ENCODE assay signal across 18 cellular contexts in genomic region chr10:3719024-3719843, GRCh38.
DNase-seq lines count a peak whose midpoint lies in the region; ATAC-seq, FAIRE-seq and TF ChIP-seq lines count a peak whose summit lies in the region.
"Had no signal": no experiment of that assay in that cellular context is flagged by ENCODE, and none has a peak within 500 bp of the region (broad histone marks: within the 10 kb centered on the region; RNA-seq: fewer than 3 reads in every experiment).

No MANE protein-coding gene starts in this region.

- H2AFZ ChIP-seq in mammary epithelial cell (ENCODE audit: low read depth, low read length), result no peak overlapping the region

- H3K9ac ChIP-seq in mammary epithelial cell (ENCODE audit: insufficient read depth, low read length) (no peak overlapping the region), kidney (ENCODE audit: low read length in 2 of 2) (no peak overlapping the region)

- WGBS in mammary epithelial cell (ENCODE audit: low coverage, missing lambda C conversion rate), result 77% methylated on average over 15 of the region's 17 CpGs

- TF ChIP-seq CTCF in MCF 10A (IDR thresholded peaks at IDR 0.05; ENCODE audit: unreplicated experiment) (no peak), mammary epithelial cell (conservative IDR thresholded peaks at IDR 0.05 in 1 of 2, IDR thresholded peaks at IDR 0.05 in 1 of 2; ENCODE audit: extremely low read depth in 1 of 2, insufficient read depth in 1 of 2, low read depth in 1 of 2, low read length in 2 of 2) (no peak), kidney (IDR thresholded peaks at IDR 0.05; ENCODE audit: borderline replicate concordance, extremely low read depth, insufficient read depth) (no peak), gastrocnemius medialis (IDR thresholded peaks at IDR 0.05 in 4 of 5, conservative IDR thresholded peaks at IDR 0.05 in 1 of 5) (no peak)

- H3K27ac ChIP-seq in mammary epithelial cell (ENCODE audit: insufficient read depth, low read depth, low read length) (no peak overlapping the region), kidney (ENCODE audit: low read depth in 2 of 2, low read length in 2 of 2) (no peak overlapping the region), gastrocnemius medialis (peak overlapping the region; percentile 41 to 86 (median 68))

- no peaks in the 10 kb centered on the region for H3K9me3 ChIP-seq in mammary epithelial cell (replicated peaks; ENCODE audit: insufficient read depth, low read length)
- no peaks in the 10 kb centered on the region for H3K9me3 ChIP-seq in kidney (ENCODE audit: control insufficient read depth in 1 of 2, low read length in 2 of 2)
- H3K9me3 ChIP-seq in gastrocnemius medialis, result no peaks in the 10 kb centered on the region

- H3K27me3 ChIP-seq in mammary epithelial cell (ENCODE audit: insufficient read depth, low read length) (no peaks in the 10 kb centered on the region), gastrocnemius medialis (no peaks in the 10 kb centered on the region)

- no peak overlapping the region for H3K4me2 ChIP-seq in mammary epithelial cell (ENCODE audit: insufficient read depth, low read depth, low read length)

- no peaks in the 10 kb centered on the region for H4K20me1 ChIP-seq in mammary epithelial cell (ENCODE audit: insufficient read depth, low read length)

- ATAC-seq in gastrocnemius medialis (peak in 1 of 2 donors; percentile 15), HG03565 (IDR thresholded peaks at IDR 0.05; ENCODE audit: unreplicated experiment) (no peak)
- ATAC-seq: HCT116 had no signal

- in situ Hi-C loops in mammary epithelial cell (cut with MboI; ENCODE audit: low sequenced_read_pairs in 2 of 2) (no loop called here), gastrocnemius medialis (cut with MboI; ENCODE audit: low sequenced_read_pairs in 4 of 4) (no loop called here)

- dilution Hi-C loops in mammary epithelial cell (cut with HindIII; ENCODE audit: low sequenced_read_pairs), result no loop called here

- intact Hi-C loops in MCF 10A (cut with micrococcal nuclease), result no loop called here
- intact Hi-C loops in mammary epithelial cell (cut with micrococcal nuclease), result no loop called here
- intact Hi-C loops in activated T-helper 1 cell treated with anti-CD3 and anti-CD28 coated beads, Interleukin-12 subunit alpha, Interleukin-12 subunit beta, Interleukin-2, Interleukin-4 antibody, amounts not matched to agents 30 ng/mL and 10 ng/mL and 1 ng/mL, durations not matched to agents 14 hours and 24 hours and 36 hours (cut with micrococcal nuclease), result no loop called here
- intact Hi-C loops in kidney (cut with DNase I), result no loop called here
- intact Hi-C loops in gastrocnemius medialis (cut with DNase I; ENCODE audit: low total_unique reads), result loop anchor here (10.0 kb wide), 1 partner anchor 154 kb away; no protein-coding TSS in a partner anchor
- intact Hi-C loops in cardiac septum (cut with DNase I), result no loop called here

- BruUV-seq in MCF 10A (replicated peaks; lab: Mats Ljungman, UMichigan) (no TSS peak), mammary epithelial cell (replicated peaks; lab: Mats Ljungman, UMichigan) (no TSS peak)

- no peak for TF ChIP-seq POLR2A in gastrocnemius medialis (IDR thresholded peaks at IDR 0.05)

- peak overlapping the region; percentile 9 for H3K27ac Mint-ChIP-seq in MCF 10A (ENCODE audit: low read depth, unreplicated experiment)
- H3K27ac Mint-ChIP-seq in activated T-helper 1 cell treated with anti-CD3 and anti-CD28 coated beads, Interleukin-12 subunit alpha, Interleukin-12 subunit beta, Interleukin-2, Interleukin-4 antibody, amounts not matched to agents 30 ng/mL and 10 ng/mL and 1 ng/mL, durations not matched to agents 14 hours and 24 hours and 36 hours, result peak overlapping the region; percentile 29

- H3K4me3 Mint-ChIP-seq in MCF 10A (ENCODE audit: unreplicated experiment), result no peak overlapping the region
- no peak overlapping the region for H3K4me3 Mint-ChIP-seq in activated T-helper 1 cell treated with anti-CD3 and anti-CD28 coated beads, Interleukin-12 subunit alpha, Interleukin-12 subunit beta, Interleukin-2, Interleukin-4 antibody, amounts not matched to agents 30 ng/mL and 10 ng/mL and 1 ng/mL, durations not matched to agents 14 hours and 24 hours and 36 hours

- H3K4me3 ChIP-seq in mammary epithelial cell (replicated peaks in 1 of 3; ENCODE audit: insufficient read depth in 1 of 3, low read depth in 2 of 3, low read length in 3 of 3) (no peak overlapping the region), kidney (ENCODE audit: low read length in 2 of 2) (no peak overlapping the region), gastrocnemius medialis (no peak overlapping the region)

- H3K79me2 ChIP-seq in mammary epithelial cell (ENCODE audit: insufficient read depth, low read length), result no peaks in the 10 kb centered on the region

- H3K4me1 Mint-ChIP-seq in MCF 10A (ENCODE audit: insufficient read depth, unreplicated experiment), result peaks cover 16% of the 10 kb centered on the region
- H3K4me1 Mint-ChIP-seq in activated T-helper 1 cell treated with anti-CD3 and anti-CD28 coated beads, Interleukin-12 subunit alpha, Interleukin-12 subunit beta, Interleukin-2, Interleukin-4 antibody, amounts not matched to agents 30 ng/mL and 10 ng/mL and 1 ng/mL, durations not matched to agents 14 hours and 24 hours and 36 hours (ENCODE audit: low read depth), result peaks cover 10% of the 10 kb centered on the region

- H3K4me1 ChIP-seq in mammary epithelial cell (ENCODE audit: insufficient read depth, low read length) (no peaks in the 10 kb centered on the region), kidney (ENCODE audit: control insufficient read depth in 1 of 2, insufficient read depth in 1 of 2, low read depth in 1 of 2, low read length in 2 of 2) (no peaks in the 10 kb centered on the region), gastrocnemius medialis (peaks cover 5% of the 10 kb centered on the region in 2 donors)

- no peaks in the 10 kb centered on the region for H3K27me3 Mint-ChIP-seq in MCF 10A (ENCODE audit: insufficient read depth, unreplicated experiment)
- peaks cover 23% of the 10 kb centered on the region for H3K27me3 Mint-ChIP-seq in activated T-helper 1 cell treated with anti-CD3 and anti-CD28 coated beads, Interleukin-12 subunit alpha, Interleukin-12 subunit beta, Interleukin-2, Interleukin-4 antibody, amounts not matched to agents 30 ng/mL and 10 ng/mL and 1 ng/mL, durations not matched to agents 14 hours and 24 hours and 36 hours (ENCODE audit: insufficient read depth)

- H3K36me3 ChIP-seq in mammary epithelial cell (ENCODE audit: insufficient read depth, low read length) (no peaks in the 10 kb centered on the region), kidney (ENCODE audit: control insufficient read depth in 1 of 2, insufficient read depth in 2 of 2, low read length in 2 of 2) (no peaks in the 10 kb centered on the region), gastrocnemius medialis (no peaks in the 10 kb centered on the region)

- CTCF ChIA-PET in MCF 10A (lab: Yijun Ruan, JAX) (interaction anchor here (0.6 to 1.2 kb wide), 3 partner anchors 36 to 1043 kb away, joined by 3 to 6 read pairs (median 3); no protein-coding TSS in a partner anchor), mammary epithelial cell (lab: Charles Lee; ENCODE audit: low non-redundant PET) (no interaction called here)

- FAIRE-seq in kidney (lab: Jason Lieb, UNC), result no peak
- FAIRE-seq: RCC 7860 had no signal

- no peaks in the 10 kb centered on the region for H3K36me3 Mint-ChIP-seq in MCF 10A (ENCODE audit: insufficient read depth, unreplicated experiment)
- H3K36me3 Mint-ChIP-seq in activated T-helper 1 cell treated with anti-CD3 and anti-CD28 coated beads, Interleukin-12 subunit alpha, Interleukin-12 subunit beta, Interleukin-2, Interleukin-4 antibody, amounts not matched to agents 30 ng/mL and 10 ng/mL and 1 ng/mL, durations not matched to agents 14 hours and 24 hours and 36 hours (ENCODE audit: low read depth), result no peaks in the 10 kb centered on the region

- no peak for DNase-seq in MCF 10A (ENCODE audit: unreplicated experiment)
- no peak for DNase-seq in mammary epithelial cell
- DNase-seq in activated T-helper 1 cell treated with anti-CD3 and anti-CD28 coated beads, Interleukin-12 subunit alpha, Interleukin-12 subunit beta, Interleukin-2, Interleukin-4 antibody, amounts not matched to agents 30 ng/mL and 10 ng/mL and 1 ng/mL, durations not matched to agents 14 hours and 24 hours and 36 hours (ENCODE audit: low spot score), result no peak
- DNase-seq in kidney, result peak; percentile 72
- peak; percentile 25 to 44 for DNase-seq in gastrocnemius medialis
- DNase-seq in hippocampal formation (lab: John Stamatoyannopoulos, UW), result no peak
- DNase-seq in cardiac septum (ENCODE audit: low spot score), result no peak
- DNase-seq: DMS 273 treated with DMSO at 0.1 percent for 48 hours, KBM-7, NCI-H1436, NCI-H2029, NCI-H2171, NCI-H446, NCI-H69, Right ventricle myocardium superior had no signal

- H3K9me3 Mint-ChIP-seq in MCF 10A (ENCODE audit: unreplicated experiment), result no peaks in the 10 kb centered on the region
- no peaks in the 10 kb centered on the region for H3K9me3 Mint-ChIP-seq in activated T-helper 1 cell treated with anti-CD3 and anti-CD28 coated beads, Interleukin-12 subunit alpha, Interleukin-12 subunit beta, Interleukin-2, Interleukin-4 antibody, amounts not matched to agents 30 ng/mL and 10 ng/mL and 1 ng/mL, durations not matched to agents 14 hours and 24 hours and 36 hours

- POLR2A ChIA-PET in MCF 10A (lab: Yijun Ruan, JAX), result interaction anchor here (1.5 to 2.7 kb wide), 2 partner anchors 21 to 65 kb away, joined by 4 to 12 read pairs; no protein-coding TSS in a partner anchor

Comparison
In these comparisons a context has a peak if more than half of its experiments do, and no peak if none do; other contexts are left out.
1. DNase-seq: peak in kidney (single experiment) and gastrocnemius medialis (2 of 2); none in MCF 10A (single experiment), mammary epithelial cell (single experiment), activated T-helper 1 cell treated with anti-CD3 and anti-CD28 coated beads, Interleukin-12 subunit alpha, Interleukin-12 subunit beta, Interleukin-2, Interleukin-4 antibody, amounts not matched to agents 30 ng/mL and 10 ng/mL and 1 ng/mL, durations not matched to agents 14 hours and 24 hours and 36 hours (single experiment), hippocampal formation (0 of 2) and cardiac septum (single experiment).
2. H3K27ac ChIP-seq: peak in gastrocnemius medialis (4 of 4); none in mammary epithelial cell (single experiment) and kidney (0 of 2).